ENCODE assay signal across 1 cellular context in the genomic region with DNA sequence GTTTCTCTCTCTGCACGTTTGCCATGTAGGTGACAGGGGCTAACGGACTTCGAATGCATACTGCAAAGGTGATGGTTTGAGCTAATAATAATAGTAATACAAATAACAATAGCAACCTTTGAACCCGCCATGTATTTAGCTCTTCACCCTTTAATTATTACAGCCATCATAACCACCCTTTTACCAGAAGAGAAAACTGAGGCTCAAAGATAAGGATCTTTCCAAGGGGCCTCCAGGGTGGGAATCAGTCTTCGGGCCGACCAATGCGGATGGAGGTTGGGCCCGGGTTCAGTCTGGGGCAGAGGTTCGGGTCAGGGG.
TF ChIP-seq lines count a peak whose summit lies in the region.

No MANE protein-coding gene starts in this region.

TF ChIP-seq in H1, 55 proteins besides CTCF, POLR2A, EP300 and RAD21:
- peak; percentile 9; the same call in 1 of the 2 replicates for TF ChIP-seq KDM1A (IDR thresholded peaks at IDR 0.05; ENCODE audit: borderline replicate concordance, low read length)
- no peak for TF ChIP-seq SIX5 (IDR thresholded peaks at IDR 0.05; ENCODE audit: low read depth, low read length)
